In the genomic region with DNA sequence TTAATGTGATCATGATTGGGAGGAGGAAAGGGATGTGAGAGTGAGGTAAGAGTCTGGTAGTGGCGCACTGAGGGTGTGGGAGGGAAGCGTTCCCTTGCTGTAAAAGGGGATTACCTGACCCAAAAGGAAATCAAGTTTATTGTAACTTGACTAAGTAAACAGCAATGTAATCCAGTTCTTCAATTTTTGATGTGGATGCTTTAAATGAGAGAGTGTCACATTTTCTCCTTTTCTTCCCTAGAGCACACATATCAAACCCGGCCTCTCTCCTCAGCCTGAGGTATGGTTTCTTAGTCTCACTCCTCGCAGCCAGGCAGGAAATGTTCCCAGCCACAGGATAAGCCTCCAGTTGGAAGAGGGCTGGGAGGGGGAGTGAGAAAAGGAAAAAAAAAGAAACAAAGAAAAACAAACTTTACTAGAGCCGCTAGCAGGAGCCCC, we compare ENCODE assay signal across 8 cellular contexts. TPM values are rescaled to one million over a fixed set of nuclear protein-coding genes. Genes with fewer than 3 reads are reported as not detected.
DNase-seq lines count a peak whose midpoint lies in the region; ATAC-seq, FAIRE-seq and TF ChIP-seq lines count a peak whose summit lies in the region.
"Had no signal": no experiment of that assay in that cellular context is flagged by ENCODE, and none has a peak within 500 bp of the region (broad histone marks: within the 10 kb centered on the region; RNA-seq: fewer than 3 reads in every experiment).

No MANE protein-coding gene starts in this region.

- H3K36me3 ChIP-seq in HUES64 (ENCODE audit: insufficient read depth, low read length) (no peaks in the 10 kb centered on the region), adrenal gland (replicated peaks in 1 of 2) (no peaks in the 10 kb centered on the region), kidney (ENCODE audit: control insufficient read depth in 1 of 2, insufficient read depth in 2 of 2, low read length in 2 of 2) (no peaks in the 10 kb centered on the region), subcutaneous abdominal adipose tissue (ENCODE audit: control insufficient read depth in 5 of 5, insufficient read depth in 5 of 5, low read length in 5 of 5) (no peaks in the 10 kb centered on the region)

- H3K9ac ChIP-seq in HUES64 (ENCODE audit: low read depth, low read length) (peak overlapping the region; percentile 87), kidney (ENCODE audit: low read length in 2 of 2) (peak overlapping the region; percentile 0 to 6), subcutaneous abdominal adipose tissue (ENCODE audit: low read length in 5 of 5) (peak overlapping the region in 3 of 5 donors; percentile 39 to 73 (median 65))

- H3K4me3 ChIP-seq in HUES64 (ENCODE audit: low read length) (peak overlapping the region; percentile 74), adrenal gland (peak overlapping the region in 1 of 4 donors; percentile 44), kidney (ENCODE audit: low read length in 2 of 2) (peak overlapping the region; percentile 52 to 65), subcutaneous abdominal adipose tissue (ENCODE audit: low read depth in 1 of 5, low read length in 5 of 5) (peak overlapping the region; percentile 68 to 94 (median 77))

- WGBS in HUES64: 22% methylated on average over 5 of the region's 5 CpGs
- WGBS in adrenal gland, 4 donors: 22 to 27% (median 24%) methylated on average over 5 of the region's 5 CpGs

- H3K4me1 ChIP-seq in HUES64 (ENCODE audit: insufficient read depth, low read length): peaks cover 47% of the 10 kb centered on the region
- peaks cover 0 to 25% of the 10 kb centered on the region in 2 donors for H3K4me1 ChIP-seq in adrenal gland (replicated peaks in 1 of 2)
- peaks cover 0 to 6% of the 10 kb centered on the region in 2 donors for H3K4me1 ChIP-seq in kidney (ENCODE audit: control insufficient read depth in 1 of 2, insufficient read depth in 1 of 2, low read depth in 1 of 2, low read length in 2 of 2)
- peaks cover 0 to 37% (median 26%) of the 10 kb centered on the region in 5 donors for H3K4me1 ChIP-seq in subcutaneous abdominal adipose tissue (ENCODE audit: control insufficient read depth in 5 of 5, insufficient read depth in 5 of 5, low read length in 5 of 5)

- DNase-seq in adrenal gland: no peak
- no peak for DNase-seq in kidney
- DNase-seq in NCI-H1694 (lab: John Stamatoyannopoulos, UW): no peak
- no peak for DNase-seq in occipital lobe (lab: John Stamatoyannopoulos, UW)

- H3K27ac ChIP-seq in HUES64 (ENCODE audit: low read depth, low read length): peak overlapping the region; percentile 84
- H3K27ac ChIP-seq in adrenal gland: peak overlapping the region in 4 of 5 donors; percentile 61 to 90 (median 84)
- H3K27ac ChIP-seq in kidney (ENCODE audit: low read depth in 2 of 2, low read length in 2 of 2): peak overlapping the region; percentile 29 to 85
- peak overlapping the region; percentile 72 for H3K27ac ChIP-seq in subcutaneous abdominal adipose tissue (ENCODE audit: low read depth, low read length)

- intact Hi-C loops in adrenal gland (cut with DNase I) (loop anchor here in 1 of 2 donors (10.0 kb wide), 1 partner anchor 164 kb away; no protein-coding TSS in a partner anchor), kidney (cut with DNase I) (no loop called here)

- no peak for FAIRE-seq in kidney (lab: Jason Lieb, UNC)

- H3K9me3 ChIP-seq in HUES64 (ENCODE audit: insufficient read depth, low read depth, low read length) (no peaks in the 10 kb centered on the region), adrenal gland (replicated peaks in 1 of 3) (no peaks in the 10 kb centered on the region), kidney (ENCODE audit: control insufficient read depth in 1 of 2, low read length in 2 of 2) (no peaks in the 10 kb centered on the region), subcutaneous abdominal adipose tissue (ENCODE audit: control insufficient read depth in 5 of 5, low read length in 5 of 5) (no peaks in the 10 kb centered on the region)

- no peak for ATAC-seq in HG02938 (IDR thresholded peaks at IDR 0.05; ENCODE audit: unreplicated experiment)
- ATAC-seq: HCT116 had no signal

- H3K27me3 ChIP-seq in HUES64 (ENCODE audit: insufficient read depth, low read length): no peaks in the 10 kb centered on the region
- no peaks in the 10 kb centered on the region for H3K27me3 ChIP-seq in adrenal gland
- H3K27me3 ChIP-seq in subcutaneous abdominal adipose tissue (ENCODE audit: control insufficient read depth in 5 of 5, insufficient read depth in 4 of 5, low read length in 5 of 5): no peaks in the 10 kb centered on the region

- no peak for TF ChIP-seq CTCF in adrenal gland (IDR thresholded peaks at IDR 0.05)
- TF ChIP-seq CTCF in kidney (IDR thresholded peaks at IDR 0.05; ENCODE audit: borderline replicate concordance, extremely low read depth, insufficient read depth): no peak

- no peak for TF ChIP-seq POLR2A in adrenal gland (IDR thresholded peaks at IDR 0.05)

RNA-seq across cellular contexts. Expression of a gene that starts 0.7 kb away (rescaled TPM):
- 21.3 TPM for polyA plus RNA-seq in HUES64 (2013, experiment 1 of 2)
- polyA plus RNA-seq in HUES64 (2013, experiment 2 of 2): 28.0 TPM
- total RNA-seq in adrenal gland: 10 to 100 TPM in 2 of 8 donors, 1 to 10 TPM in 6; 2.9 to 12.0 (median 8.1) TPM
- 1 to 10 TPM; 2.7 to 7.3 (median 3.0) TPM for polyA plus RNA-seq in adrenal gland
- total RNA-seq in kidney: 4.6 TPM
- 4.6 TPM for polyA plus RNA-seq in kidney (ENCODE audit: insufficient read depth, low read depth, low replicate concordance)
- total RNA-seq in occipital lobe: 21.2 TPM

Comparison
In these comparisons a context has a peak if more than half of its experiments do, and no peak if none do; other contexts are left out.
1. H3K9ac ChIP-seq: peak in every context shown above with its lines; median percentile 87 in HUES64; 65 in subcutaneous abdominal adipose tissue; 3 in kidney.